Comparison of ENCODE assay signal across 10 cellular contexts in genomic region chr21:44428281-44428942, GRCh38. TPM values are rescaled to one million over a fixed set of nuclear protein-coding genes. Genes with fewer than 3 reads are reported as not detected.
DNase-seq lines count a peak whose midpoint lies in the region; ATAC-seq and TF ChIP-seq lines count a peak whose summit lies in the region.
"Had no signal": no experiment of that assay in that cellular context is flagged by ENCODE, and none has a peak within 500 bp of the region (broad histone marks: within the 10 kb centered on the region; RNA-seq: fewer than 3 reads in every experiment).

No MANE protein-coding gene starts in this region.

- H3K4me1 Mint-ChIP-seq in natural killer cell, result peaks cover 0 to 18% of the 10 kb centered on the region in 2 donors

- H3K36me3 Mint-ChIP-seq in natural killer cell, result peaks cover 22% of the 10 kb centered on the region

- H3K27me3 Mint-ChIP-seq in natural killer cell (ENCODE audit: low read depth in 2 of 2), result no peaks in the 10 kb centered on the region
- H3K27me3 Mint-ChIP-seq: stimulated activated naive CD8-positive, alpha-beta T cell treated with anti-CD3 and anti-CD28 coated beads, Interleukin-15, Interleukin-2, amounts not matched to agents 100 ng/mL and 50 ng/mL, for 24 hours had no signal

- intact Hi-C loops in natural killer cell (cut with micrococcal nuclease), result no loop called here

- no peak for TF ChIP-seq CTCF in natural killer cell (IDR thresholded peaks at IDR 0.05)
- TF ChIP-seq CTCF in foreskin fibroblast (IDR thresholded peaks at IDR 0.05; ENCODE audit: low read depth, low read length), result no peak

- H3K27ac Mint-ChIP-seq in natural killer cell, result peak overlapping the region; percentile 9 to 66
- H3K27ac Mint-ChIP-seq: stimulated activated naive CD8-positive, alpha-beta T cell treated with anti-CD3 and anti-CD28 coated beads, Interleukin-15, Interleukin-2, amounts not matched to agents 100 ng/mL and 50 ng/mL, for 24 hours had no signal

- H3K4me3 ChIP-seq in foreskin fibroblast (ENCODE audit: low read depth in 1 of 2, low read length in 2 of 2), result no peak overlapping the region
- H3K4me3 ChIP-seq: SJCRH30 had no signal

- DNase-seq in NCI-H345 (lab: John Stamatoyannopoulos, UW) (peak; percentile 48), NCI-H345 treated with DMSO at 0.1 percent for 48 hours (lab: John Stamatoyannopoulos, UW; ENCODE audit: unreplicated experiment) (no peak), SIG-M5 treated with dmso at 0.1 percent for 504 hours (lab: John Stamatoyannopoulos, UW; ENCODE audit: unreplicated experiment) (peak; percentile 86), natural killer cell (peak; percentile 69), foreskin fibroblast (no peak)
- DNase-seq in activated naive CD4-positive, alpha-beta T cell treated with Interleukin-2 at 50 U/mL for 16 hours, result peak; percentile 46

- H3K9me3 Mint-ChIP-seq in natural killer cell, result peaks cover 2 to 12% of the 10 kb centered on the region in 2 donors

- peak; percentile 67 to 86 (median 78) for ATAC-seq in natural killer cell
- no peak for ATAC-seq in GM21576 (IDR thresholded peaks at IDR 0.05; ENCODE audit: unreplicated experiment)
- ATAC-seq in HG02973 (IDR thresholded peaks at IDR 0.05; ENCODE audit: unreplicated experiment), result no peak

- no peak overlapping the region for H3K4me3 Mint-ChIP-seq in natural killer cell
- H3K4me3 Mint-ChIP-seq: stimulated activated naive CD8-positive, alpha-beta T cell treated with anti-CD3 and anti-CD28 coated beads, Interleukin-15, Interleukin-2, amounts not matched to agents 100 ng/mL and 50 ng/mL, for 24 hours had no signal

RNA-seq across cellular contexts. Expression of gene LRRC3, which starts 26.9 kb away (rescaled TPM):
- under 1 TPM; 0.36 to 0.50 (median 0.38) TPM for total RNA-seq in natural killer cell
- total RNA-seq: SJCRH30 had no signal

Comparison
In these comparisons a context has a peak if more than half of its experiments do, and no peak if none do; other contexts are left out.
1. DNase-seq: peak in NCI-H345 (single experiment), SIG-M5 treated with dmso at 0.1 percent for 504 hours (single experiment), activated naive CD4-positive, alpha-beta T cell treated with Interleukin-2 at 50 U/mL for 16 hours (single experiment) and natural killer cell (single experiment); none in NCI-H345 treated with DMSO at 0.1 percent for 48 hours (single experiment) and foreskin fibroblast (0 of 2).
2. ATAC-seq: peak in natural killer cell (3 of 3); none in GM21576 (single experiment) and HG02973 (single experiment).